13 cellular contexts compared by ENCODE assay signal in the genomic region with DNA sequence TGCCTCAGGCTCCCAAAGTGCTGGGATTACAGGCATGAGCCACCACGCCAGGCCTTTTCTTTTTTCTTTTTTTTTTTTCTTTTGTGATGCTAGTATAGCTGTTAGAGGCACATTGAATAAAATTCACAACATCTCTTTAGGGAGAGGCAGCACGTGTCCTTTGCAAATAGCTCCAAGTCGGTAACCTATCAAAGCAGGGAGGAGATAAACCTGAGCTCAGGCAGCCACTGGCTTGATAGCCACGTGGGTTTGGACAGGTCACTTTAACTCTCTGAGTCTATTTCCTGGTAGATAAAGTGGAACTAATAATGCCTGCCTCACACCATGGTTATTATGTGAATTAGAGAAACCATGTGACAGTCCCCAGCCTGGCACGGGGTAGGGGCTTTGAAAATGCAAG.
"Had no signal": no experiment of that assay in that cellular context is flagged by ENCODE, and none has a peak within 500 bp of the region (broad histone marks: within the 10 kb centered on the region; RNA-seq: fewer than 3 reads in every experiment).

No MANE protein-coding gene starts in this region.

- H3K27me3 ChIP-seq: brain microvascular endothelial cell, testis had no signal

- H3K4me1 ChIP-seq: testis had no signal

- H3K4me3 ChIP-seq: testis had no signal

- H3K27ac ChIP-seq: brain microvascular endothelial cell, testis had no signal

- ATAC-seq: activated CD4-positive, CD25-positive, alpha-beta regulatory T cell treated with anti-CD3 and anti-CD28 coated beads, Interleukin-2, amount 50 U/mL, for 24 hours; left lobe of liver; stimulated activated naive CD8-positive, alpha-beta T cell treated with anti-CD3 and anti-CD28 coated beads, Interleukin-15, Interleukin-2, amounts not matched to agents 100 U/mL and 50 U/mL, for 24 hours had no signal

- H3K9me3 ChIP-seq: testis had no signal

- DNase-seq: activated effector memory CD4-positive, alpha-beta T cell treated with Interleukin-2 at 50 U/mL for 16 hours; activated T-cell treated with anti-CD3 and anti-CD28 coated beads, Interleukin-2, amount 50 U/mL, for 1 hour; amygdala; brain microvascular endothelial cell; dermis blood vessel endothelial cell; hypothalamus; mesendoderm; stimulated activated CD4-positive, alpha-beta T cell treated with anti-CD3 and anti-CD28 coated beads, Interleukin-4, amount 100 ng/mL, for 1 hour; stimulated activated CD8-positive, alpha-beta memory T cell treated with anti-CD3 and anti-CD28 coated beads, Interleukin-4, amount 100 ng/mL, for 48 hours; stimulated activated naive CD8-positive, alpha-beta T cell treated with anti-CD3 and anti-CD28 coated beads, Interleukin-15, Interleukin-2, amounts not matched to agents 100 U/mL and 50 U/mL, for 24 hours; testis had no signal

- H3K36me3 ChIP-seq: brain microvascular endothelial cell had no signal
